In genomic region chr1:75133754-75134655, GRCh38 we compare ENCODE assay signal across 1 cellular context.
TF ChIP-seq lines count a peak whose summit lies in the region.

LHX8 (plus strand) TSS chr1:75134388; CDS start chr1:75136615, 2,227 bp downstream.

TF ChIP-seq in H1, 55 proteins besides CTCF, POLR2A, EP300 and RAD21 (continued from another document):
- peak; percentile 18 for TF ChIP-seq CHD7 (IDR thresholded peaks at IDR 0.05; ENCODE audit: insufficient replicate concordance, low read length)
- no peak for TF ChIP-seq GABPA (IDR thresholded peaks at IDR 0.05; ENCODE audit: borderline replicate concordance, insufficient read depth, low read length)
- no peak for TF ChIP-seq MAX (IDR thresholded peaks at IDR 0.05)
- TF ChIP-seq SIX5 (IDR thresholded peaks at IDR 0.05; ENCODE audit: low read depth, low read length), result no peak
- TF ChIP-seq RBBP5 (IDR thresholded peaks at IDR 0.05; ENCODE audit: borderline replicate concordance, low read depth, low read length), result no peak
- TF ChIP-seq EZH2 (IDR thresholded peaks at IDR 0.05; ENCODE audit: low read depth, low read length, severe bottlenecking), result peak; percentile 86
- TF ChIP-seq HDAC2 (IDR thresholded peaks at IDR 0.05; ENCODE audit: borderline replicate concordance in 1 of 2, low read depth in 2 of 2, low read length in 2 of 2), result no peak
- TF ChIP-seq BRCA1 (IDR thresholded peaks at IDR 0.05; ENCODE audit: low read depth, low read length), result no peak
- TF ChIP-seq POLR2AphosphoS5 (IDR thresholded peaks at IDR 0.05; ENCODE audit: low read depth, low read length), result no peak
- TF ChIP-seq TEAD4 (IDR thresholded peaks at IDR 0.05; ENCODE audit: low read depth, low read length), result no peak
- TF ChIP-seq ATF2 (IDR thresholded peaks at IDR 0.05; ENCODE audit: low read length), result no peak
- TF ChIP-seq SP4 (IDR thresholded peaks at IDR 0.05; ENCODE audit: low read length), result no peak
